8 cellular contexts compared by ENCODE assay signal in the genomic region with DNA sequence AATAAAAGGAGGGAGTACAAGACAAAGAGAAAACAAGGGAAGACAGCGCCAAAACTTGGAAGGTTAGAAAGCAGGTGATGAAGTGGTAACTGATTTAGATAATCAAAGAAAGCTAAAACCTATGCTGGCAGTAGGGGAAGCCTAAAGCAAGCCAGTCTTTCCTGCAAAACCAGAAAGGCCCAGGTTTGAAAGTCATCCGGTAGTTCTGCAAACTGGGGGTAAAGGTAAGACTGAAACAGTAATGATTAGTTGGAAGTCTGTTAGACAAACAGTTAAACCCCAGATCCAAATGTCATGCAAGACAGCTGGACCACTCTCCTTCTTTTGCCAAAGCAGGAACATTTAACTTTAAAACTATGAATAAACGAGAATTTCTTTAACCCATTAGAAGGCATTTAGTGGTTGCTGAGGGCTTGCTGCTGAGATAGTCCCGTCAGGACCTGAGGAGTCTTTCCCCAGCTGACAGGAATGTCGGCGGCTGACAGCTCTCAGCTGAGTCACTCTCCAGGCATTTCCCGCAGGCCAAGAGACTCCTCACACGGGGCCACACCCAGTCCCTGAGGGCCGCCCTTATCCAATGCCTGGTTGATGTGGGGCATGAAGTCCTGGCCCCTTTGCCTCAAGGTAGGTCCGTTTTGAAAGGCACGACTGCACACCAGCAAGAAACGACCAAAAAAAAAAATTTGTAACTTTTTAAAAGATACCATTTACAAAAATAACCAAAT. TPM values are rescaled to one million over a fixed set of nuclear protein-coding genes. Genes with fewer than 3 reads are reported as not detected.
A peak's percentile ranks its signal among the peaks of the same experiment; 100 is the strongest.
DNase-seq lines count a peak whose midpoint lies in the region; ATAC-seq and TF ChIP-seq lines count a peak whose summit lies in the region.
"Had no signal": no experiment of that assay in that cellular context is flagged by ENCODE, and none has a peak within 500 bp of the region (broad histone marks: within the 10 kb centered on the region; RNA-seq: fewer than 3 reads in every experiment).

No MANE protein-coding gene starts in this region.

- TF ChIP-seq EP300 in transverse colon (IDR thresholded peaks at IDR 0.05; ENCODE audit: low read depth): no peak

- no peaks in the 10 kb centered on the region for H3K9me3 Mint-ChIP-seq in activated CD4-positive, alpha-beta T cell treated with anti-CD3 and anti-CD28 coated beads for 36 hours (ENCODE audit: low read depth)
- H3K9me3 Mint-ChIP-seq: memory B cell had no signal

- POLR2A ChIA-PET in activated CD4-positive, alpha-beta T cell treated with anti-CD3 and anti-CD28 coated beads for 36 hours (lab: Charles Lee): no interaction called here

- intact Hi-C loops in transverse colon (cut with DNase I; ENCODE audit: low total_unique reads): no loop called here
- intact Hi-C loops in activated CD4-positive, alpha-beta T cell treated with anti-CD3 and anti-CD28 coated beads for 36 hours (cut with DNase I, micrococcal nuclease): no loop called here

- no peak for ATAC-seq in activated CD4-positive, alpha-beta T cell treated with anti-CD3 and anti-CD28 coated beads for 36 hours
- ATAC-seq in HG02981 (IDR thresholded peaks at IDR 0.05; ENCODE audit: unreplicated experiment): no peak

- H3K4me1 Mint-ChIP-seq in activated CD4-positive, alpha-beta T cell treated with anti-CD3 and anti-CD28 coated beads for 36 hours: no peaks in the 10 kb centered on the region
- H3K4me1 Mint-ChIP-seq: memory B cell had no signal

- H3K4me3 Mint-ChIP-seq in activated CD4-positive, alpha-beta T cell treated with anti-CD3 and anti-CD28 coated beads for 36 hours: no peak overlapping the region
- H3K4me3 Mint-ChIP-seq: memory B cell had no signal

- H3K36me3 Mint-ChIP-seq in activated CD4-positive, alpha-beta T cell treated with anti-CD3 and anti-CD28 coated beads for 36 hours (ENCODE audit: low read depth): no peaks in the 10 kb centered on the region
- H3K36me3 Mint-ChIP-seq: memory B cell had no signal

- no CpG with 5 or more reads among the region's 12 CpGs for WGBS in iPS DF 6.9 (ENCODE audit: insufficient coverage, insufficient read length)
- WGBS in transverse colon (ENCODE audit: low coverage in 1 of 2), 2 donors: 18 to 45% methylated on average over 7 to 12 of the region's 12 CpGs

- peaks cover 12% of the 10 kb centered on the region for H3K27me3 Mint-ChIP-seq in activated CD4-positive, alpha-beta T cell treated with anti-CD3 and anti-CD28 coated beads for 36 hours

- TF ChIP-seq POLR2A in transverse colon (IDR thresholded peaks at IDR 0.05): no peak

- H3K9me3 ChIP-seq in iPS DF 6.9 (ENCODE audit: control insufficient read depth, insufficient read depth, low read length) (no peaks in the 10 kb centered on the region), transverse colon (no peaks in the 10 kb centered on the region)

- DNase-seq in HT1080 (ENCODE audit: low read depth): peak; percentile 95
- peak; percentile 91 for DNase-seq in astrocyte of the hippocampus (ENCODE audit: low read depth, low spot score)
- peak; percentile 37 for DNase-seq in iPS DF 6.9 (ENCODE audit: low read depth, low spot score)
- peak; percentile 79 for DNase-seq in transverse colon
- DNase-seq in activated CD4-positive, CD25-positive, alpha-beta regulatory T cell (lab: John Stamatoyannopoulos, UW): no peak
- DNase-seq in activated CD4-positive, alpha-beta T cell treated with anti-CD3 and anti-CD28 coated beads for 36 hours: no peak

- TF ChIP-seq CTCF in transverse colon (IDR thresholded peaks at IDR 0.05): no peak

- no peaks in the 10 kb centered on the region for H3K27me3 ChIP-seq in iPS DF 6.9 (ENCODE audit: control insufficient read depth, insufficient read depth, low read length)
- H3K27me3 ChIP-seq in transverse colon: no peaks in the 10 kb centered on the region

- H3K4me3 ChIP-seq in iPS DF 6.9 (ENCODE audit: low read length): no peak overlapping the region
- no peak overlapping the region for H3K4me3 ChIP-seq in transverse colon

- H3K36me3 ChIP-seq in iPS DF 6.9 (ENCODE audit: control insufficient read depth, insufficient read depth, low read length) (no peaks in the 10 kb centered on the region), transverse colon (no peaks in the 10 kb centered on the region)

- H3K27ac Mint-ChIP-seq in activated CD4-positive, alpha-beta T cell treated with anti-CD3 and anti-CD28 coated beads for 36 hours: no peak overlapping the region
- H3K27ac Mint-ChIP-seq: memory B cell had no signal

- H3K4me1 ChIP-seq in iPS DF 6.9 (ENCODE audit: control insufficient read depth, insufficient read depth, low read length) (no peaks in the 10 kb centered on the region), transverse colon (peaks cover 3 to 19% (median 14%) of the 10 kb centered on the region in 4 donors)

- no peak overlapping the region for H3K27ac ChIP-seq in iPS DF 6.9 (ENCODE audit: low read length)
- H3K27ac ChIP-seq in transverse colon: peak overlapping the region in 1 of 4 donors; percentile 38

- CTCF ChIA-PET in activated CD4-positive, alpha-beta T cell treated with anti-CD3 and anti-CD28 coated beads for 36 hours (lab: Charles Lee): interaction anchor here (1.2 to 6.4 kb wide), 2 partner anchors 8 to 148 kb away, joined by 3 to 104 read pairs; no protein-coding TSS in a partner anchor

- in situ Hi-C loops in transverse colon (cut with MboI; ENCODE audit: low pct_ligation_motif_present in 1 of 4, low pct_unique_long_range_greater_than_20kb in 1 of 4, low sequenced_read_pairs in 3 of 4): loop anchor here in 2 of 4 donors (25.0 kb wide), 3 partner anchors 149 to 574 kb away; no protein-coding TSS in a partner anchor

RNA-seq across cellular contexts. Expression of a gene that starts 36.3 kb away (rescaled TPM):
- 0.05 and 0.57 TPM in 2 replicates for total RNA-seq in HT1080 (2014; rRNA removed; shearing (Covaris generic))
- 0.83 and 1.1 TPM in 2 replicates for polyA plus RNA-seq in HT1080 (2015; cell fraction: cytosol; rRNA removed)
- 0.41 TPM in 1 of 2 replicates, not detected in the other for polyA plus RNA-seq in HT1080 (2015; cell fraction: nucleus; rRNA removed)
- total RNA-seq in transverse colon: 10 to 100 TPM in 1 of 4 donors, 1 to 10 TPM in 1, under 1 TPM in 1, not detected in 1; 0.79 to 33.2 (median 2.2) TPM
- total RNA-seq in activated CD4-positive, alpha-beta T cell treated with anti-CD3 and anti-CD28 coated beads for 36 hours: not detected

Comparison
In these comparisons a context has a peak if more than half of its experiments do, and no peak if none do; other contexts are left out.
1. DNase-seq: peak in HT1080 (single experiment), astrocyte of the hippocampus (single experiment), iPS DF 6.9 (single experiment) and transverse colon (single experiment); none in activated CD4-positive, CD25-positive, alpha-beta regulatory T cell (0 of 4) and activated CD4-positive, alpha-beta T cell treated with anti-CD3 and anti-CD28 coated beads for 36 hours (single experiment).